ENCODE assay signal across 8 cellular contexts in the genomic region with DNA sequence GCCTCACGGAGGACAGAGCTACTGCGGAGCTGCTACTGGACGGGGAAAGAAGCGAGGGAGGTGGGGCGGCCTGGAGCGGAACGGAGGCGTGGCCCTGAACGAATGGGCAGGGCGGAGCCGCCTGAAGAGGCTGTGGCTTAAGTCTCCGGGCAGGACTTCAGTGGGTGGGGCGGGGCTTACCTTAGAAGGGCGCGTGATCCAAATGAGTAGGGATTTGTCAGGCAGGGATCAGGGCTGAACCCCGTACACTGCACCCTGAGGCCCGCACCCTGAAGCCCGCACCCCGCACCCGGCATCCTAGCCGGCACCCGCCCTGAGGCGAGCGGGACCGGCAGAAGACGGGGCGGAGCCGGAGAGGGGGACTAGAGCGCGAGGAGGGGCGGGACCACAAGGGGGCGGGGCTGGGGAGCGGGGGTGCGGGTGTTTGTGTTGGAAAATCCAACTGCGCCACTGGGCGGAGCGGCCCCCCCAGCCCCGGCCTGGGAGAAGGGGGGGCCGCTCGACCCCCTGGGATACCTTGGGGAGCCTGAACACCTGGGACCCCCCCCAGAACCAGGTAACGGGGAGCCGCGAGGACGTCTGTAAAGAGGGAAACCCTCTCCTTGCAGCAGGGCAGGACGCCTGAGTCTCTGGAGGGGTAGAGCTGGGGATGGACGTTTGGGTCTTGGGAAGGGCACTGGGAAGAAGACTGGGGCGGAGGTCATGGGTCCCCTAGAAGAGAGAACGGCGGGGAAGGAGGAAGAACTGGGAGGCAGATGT. TPM values are rescaled to one million over a fixed set of nuclear protein-coding genes. Genes with fewer than 3 reads are reported as not detected.
DNase-seq lines count a peak whose midpoint lies in the region; ATAC-seq and TF ChIP-seq lines count a peak whose summit lies in the region.

A gene with protein sequence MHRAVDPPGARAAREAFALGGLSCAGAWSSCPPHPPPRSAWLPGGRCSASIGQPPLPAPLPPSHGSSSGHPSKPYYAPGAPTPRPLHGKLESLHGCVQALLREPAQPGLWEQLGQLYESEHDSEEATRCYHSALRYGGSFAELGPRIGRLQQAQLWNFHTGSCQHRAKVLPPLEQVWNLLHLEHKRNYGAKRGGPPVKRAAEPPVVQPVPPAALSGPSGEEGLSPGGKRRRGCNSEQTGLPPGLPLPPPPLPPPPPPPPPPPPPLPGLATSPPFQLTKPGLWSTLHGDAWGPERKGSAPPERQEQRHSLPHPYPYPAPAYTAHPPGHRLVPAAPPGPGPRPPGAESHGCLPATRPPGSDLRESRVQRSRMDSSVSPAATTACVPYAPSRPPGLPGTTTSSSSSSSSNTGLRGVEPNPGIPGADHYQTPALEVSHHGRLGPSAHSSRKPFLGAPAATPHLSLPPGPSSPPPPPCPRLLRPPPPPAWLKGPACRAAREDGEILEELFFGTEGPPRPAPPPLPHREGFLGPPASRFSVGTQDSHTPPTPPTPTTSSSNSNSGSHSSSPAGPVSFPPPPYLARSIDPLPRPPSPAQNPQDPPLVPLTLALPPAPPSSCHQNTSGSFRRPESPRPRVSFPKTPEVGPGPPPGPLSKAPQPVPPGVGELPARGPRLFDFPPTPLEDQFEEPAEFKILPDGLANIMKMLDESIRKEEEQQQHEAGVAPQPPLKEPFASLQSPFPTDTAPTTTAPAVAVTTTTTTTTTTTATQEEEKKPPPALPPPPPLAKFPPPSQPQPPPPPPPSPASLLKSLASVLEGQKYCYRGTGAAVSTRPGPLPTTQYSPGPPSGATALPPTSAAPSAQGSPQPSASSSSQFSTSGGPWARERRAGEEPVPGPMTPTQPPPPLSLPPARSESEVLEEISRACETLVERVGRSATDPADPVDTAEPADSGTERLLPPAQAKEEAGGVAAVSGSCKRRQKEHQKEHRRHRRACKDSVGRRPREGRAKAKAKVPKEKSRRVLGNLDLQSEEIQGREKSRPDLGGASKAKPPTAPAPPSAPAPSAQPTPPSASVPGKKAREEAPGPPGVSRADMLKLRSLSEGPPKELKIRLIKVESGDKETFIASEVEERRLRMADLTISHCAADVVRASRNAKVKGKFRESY (N-terminal part only) (plus strand): TSS at position 423 of the 759 bp plus-strand sequence. CDS start 11,338 bp downstream, outside the sequence.

- peaks cover 7% of the 10 kb centered on the region for H3K27me3 Mint-ChIP-seq in central memory CD8-positive, alpha-beta T cell

- no peak for TF ChIP-seq POLR2A in spleen (IDR thresholded peaks at IDR 0.05)

- H3K36me3 ChIP-seq in spleen, result no peaks in the 10 kb centered on the region

- peak within 1 kb of the TSS; percentile 72 to 86 (median 83) for H3K4me3 ChIP-seq in spleen

- WGBS in spleen, 5 donors, result 0 to 1% (median 1%) methylated on average over 26 to 49 of the region's 49 CpGs

- DNase-seq in NCI-H2107 treated with DMSO at 0.1 percent for 48 hours (lab: John Stamatoyannopoulos, UW; ENCODE audit: unreplicated experiment) (peak; percentile 43), NCI-H2107 (lab: John Stamatoyannopoulos, UW) (no peak), NCI-H446 (lab: John Stamatoyannopoulos, UW) (peak; percentile 64 to 79), iris pigment epithelial cell (ENCODE audit: low read depth) (peak; percentile 94), spleen (peak; percentile 97)
- DNase-seq in activated CD4-positive, CD25-positive, alpha-beta regulatory T cell treated with anti-CD3 and anti-CD28 coated beads, Interleukin-2, amount 50 U/mL, for 72 hours, result peak; percentile 88
- DNase-seq in central memory CD8-positive, alpha-beta T cell (ENCODE audit: low spot score in 2 of 2), result peak; percentile 81 to 85

- H3K4me1 Mint-ChIP-seq in central memory CD8-positive, alpha-beta T cell, result peaks cover 53% of the 10 kb centered on the region

- no peaks in the 10 kb centered on the region for H3K9me3 ChIP-seq in spleen

- peak within 1 kb of the TSS; percentile 88 to 100 (median 95) for H3K27ac ChIP-seq in spleen

- H3K27me3 ChIP-seq in spleen (replicated peaks in 1 of 7), result peaks cover 0 to 6% (median 0%) of the 10 kb centered on the region in 7 donors

- peak; percentile 28 for ATAC-seq in HG03097 (IDR thresholded peaks at IDR 0.05; ENCODE audit: low FRiP score, unreplicated experiment)
- ATAC-seq in central memory CD8-positive, alpha-beta T cell (replicated peaks; ENCODE audit: extremely low read depth, poor library complexity, severe bottlenecking), result peak; percentile 42

- H3K27ac Mint-ChIP-seq in central memory CD8-positive, alpha-beta T cell (ENCODE audit: low read depth), result peak within 1 kb of the TSS; percentile 98

- intact Hi-C loops in spleen (cut with DNase I; ENCODE audit: low total_unique reads), result no loop called here

- peaks cover 27 to 57% (median 37%) of the 10 kb centered on the region in 6 donors for H3K4me1 ChIP-seq in spleen

- peaks cover 44% of the 10 kb centered on the region for H3K36me3 Mint-ChIP-seq in central memory CD8-positive, alpha-beta T cell (ENCODE audit: insufficient read depth)

- H3K9me3 Mint-ChIP-seq in central memory CD8-positive, alpha-beta T cell, result no peaks in the 10 kb centered on the region

- TF ChIP-seq CTCF in spleen (IDR thresholded peaks at IDR 0.05 in 8 of 11, conservative IDR thresholded peaks at IDR 0.05 in 3 of 11), result peak in 4 of 11 experiments; percentile 23 to 44 (median 38)

- peak within 1 kb of the TSS; percentile 91 for H3K4me3 Mint-ChIP-seq in central memory CD8-positive, alpha-beta T cell

RNA-seq across cellular contexts. Expression of the gene that starts here (rescaled TPM):
- 100 to 1,000 TPM in 1 of 7 donors, 10 to 100 TPM in 6; 22.3 to 110 (median 60.8) TPM for total RNA-seq in spleen
- polyA plus RNA-seq in spleen, result 10 to 100 TPM in 1 of 3 donors, 1 to 10 TPM in 2; 2.9 to 11.7 (median 4.0) TPM
